1 cellular context compared by ENCODE assay signal in the genomic region with DNA sequence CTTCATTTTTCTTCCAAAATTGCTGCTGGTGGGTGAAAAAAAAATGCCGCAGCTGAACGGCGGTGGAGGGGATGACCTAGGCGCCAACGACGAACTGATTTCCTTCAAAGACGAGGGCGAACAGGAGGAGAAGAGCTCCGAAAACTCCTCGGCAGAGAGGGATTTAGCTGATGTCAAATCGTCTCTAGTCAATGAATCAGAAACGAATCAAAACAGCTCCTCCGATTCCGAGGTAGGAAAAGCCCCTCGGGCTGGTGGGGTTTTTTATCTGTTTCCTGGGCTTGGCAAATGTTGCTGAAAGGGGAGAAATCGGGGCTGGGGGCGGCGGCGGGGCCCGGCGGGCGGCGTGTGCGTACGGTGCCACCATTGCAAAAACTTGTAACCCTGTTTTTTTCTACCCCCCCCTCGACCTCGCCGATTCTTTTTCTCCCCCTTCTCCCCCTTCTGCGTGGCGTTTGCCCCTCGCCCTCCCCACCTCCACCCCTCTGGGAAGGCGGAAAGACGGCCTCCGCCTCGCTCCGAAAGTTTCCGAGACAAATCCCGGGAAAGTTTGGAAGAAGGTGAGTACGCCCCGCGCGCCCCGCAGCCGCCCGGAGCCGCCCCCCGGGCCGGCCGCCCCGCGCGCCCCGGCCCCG.
TF ChIP-seq lines count a peak whose summit lies in the region.

No MANE protein-coding gene starts in this region.

TF ChIP-seq in HepG2, 621 proteins besides CTCF, POLR2A, EP300 and RAD21 (continued from another document):
- peak; percentile 8; the same call in 1 of the 2 replicates for TF ChIP-seq HDAC1 (CRISPR knock-in tag; IDR thresholded peaks at IDR 0.05)
- no peak for TF ChIP-seq YEATS2 (CRISPR knock-in tag; IDR thresholded peaks at IDR 0.05; ENCODE audit: borderline replicate concordance)
- TF ChIP-seq, protein P1, sequence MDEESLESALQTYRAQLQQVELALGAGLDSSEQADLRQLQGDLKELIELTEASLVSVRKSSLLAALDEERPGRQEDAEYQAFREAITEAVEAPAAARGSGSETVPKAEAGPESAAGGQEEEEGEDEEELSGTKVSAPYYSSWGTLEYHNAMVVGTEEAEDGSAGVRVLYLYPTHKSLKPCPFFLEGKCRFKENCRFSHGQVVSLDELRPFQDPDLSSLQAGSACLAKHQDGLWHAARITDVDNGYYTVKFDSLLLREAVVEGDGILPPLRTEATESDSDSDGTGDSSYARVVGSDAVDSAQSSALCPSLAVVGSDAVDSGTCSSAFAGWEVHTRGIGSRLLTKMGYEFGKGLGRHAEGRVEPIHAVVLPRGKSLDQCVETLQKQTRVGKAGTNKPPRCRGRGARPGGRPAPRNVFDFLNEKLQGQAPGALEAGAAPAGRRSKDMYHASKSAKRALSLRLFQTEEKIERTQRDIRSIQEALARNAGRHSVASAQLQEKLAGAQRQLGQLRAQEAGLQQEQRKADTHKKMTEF (CRISPR knock-in tag; IDR thresholded peaks at IDR 0.05) = no peak
- no peak for TF ChIP-seq SAFB2 (CRISPR knock-in tag; IDR thresholded peaks at IDR 0.05; ENCODE audit: borderline replicate concordance, low read depth)
- 0 out of 2 replicates have a peak, but pooled peaks have one; percentile 18 for TF ChIP-seq SIN3A (IDR thresholded peaks at IDR 0.05; ENCODE audit: borderline replicate concordance, low read depth, low read length)
- TF ChIP-seq ZFY (CRISPR knock-in tag; IDR thresholded peaks at IDR 0.05) = 0 out of 2 replicates have a peak, but pooled peaks have one; percentile 20
- TF ChIP-seq POLR2G (IDR thresholded peaks at IDR 0.05; ENCODE audit: low read depth, low read length) = peak; percentile 59; the same call in 1 of the 2 replicates
